8 cellular contexts compared by ENCODE assay signal in genomic region chr1:37946703-37947360, GRCh38. TPM values are rescaled to one million over a fixed set of nuclear protein-coding genes. Genes with fewer than 3 reads are reported as not detected.
DNase-seq lines count a peak whose midpoint lies in the region; ATAC-seq, FAIRE-seq and TF ChIP-seq lines count a peak whose summit lies in the region.

INPP5B (minus strand) TSS chr1:37947053; CDS start chr1:37946308, 745 bp downstream.

- FAIRE-seq in kidney (lab: Jason Lieb, UNC), result no peak

- H3K4me1 ChIP-seq in kidney (ENCODE audit: control insufficient read depth in 1 of 2, insufficient read depth in 1 of 2, low read depth in 1 of 2, low read length in 2 of 2), result peaks cover 9 to 11% of the 10 kb centered on the region in 2 donors

- peak within 1 kb of the TSS; percentile 89 to 98 for H3K27ac ChIP-seq in kidney (ENCODE audit: low read depth in 2 of 2, low read length in 2 of 2)

- H3K9ac ChIP-seq in kidney (ENCODE audit: low read length in 2 of 2), result peak within 1 kb of the TSS; percentile 96 to 100

- intact Hi-C loops in kidney (cut with DNase I), result no loop called here

- H3K9me3 ChIP-seq in kidney (ENCODE audit: control insufficient read depth in 1 of 2, low read length in 2 of 2), result no peaks in the 10 kb centered on the region

- H3K36me3 ChIP-seq in kidney (ENCODE audit: control insufficient read depth in 1 of 2, insufficient read depth in 2 of 2, low read length in 2 of 2), result peaks cover 0 to 4% of the 10 kb centered on the region in 2 donors

- DNase-seq in D341Med (ENCODE audit: low spot score) (peak; percentile 93), Kasumi-1 (lab: John Stamatoyannopoulos, UW) (peak; percentile 75 to 79), cerebellar cortex (ENCODE audit: low spot score) (peak; percentile 96), kidney (peak; percentile 95)
- DNase-seq in activated CD4-positive, CD25-positive, alpha-beta regulatory T cell treated with anti-CD3 and anti-CD28 coated beads, Interleukin-2, amount 50 U/mL, for 16 hours (ENCODE audit: low read depth, low spot score), result peak; percentile 24
- DNase-seq in stimulated activated CD4-positive, alpha-beta T cell treated with anti-CD3 and anti-CD28 coated beads, Interleukin-12 subunit alpha, Interleukin-12 subunit beta, amount 100 ng/mL, for 4 hours, result peak; percentile 68

- TF ChIP-seq CTCF in kidney (IDR thresholded peaks at IDR 0.05; ENCODE audit: borderline replicate concordance, extremely low read depth, insufficient read depth), result peak; percentile 11

- H3K4me3 ChIP-seq in kidney (ENCODE audit: low read length in 2 of 2), result peak within 1 kb of the TSS; percentile 99 to 100

- ATAC-seq in GM21526 (IDR thresholded peaks at IDR 0.05; ENCODE audit: low FRiP score, unreplicated experiment) (peak; percentile 70), GM18858 (IDR thresholded peaks at IDR 0.05; ENCODE audit: unreplicated experiment) (no peak)

RNA-seq across cellular contexts. Expression of gene INPP5B, which starts in this region (rescaled TPM):
- total RNA-seq in kidney, result 32.9 TPM
- 8.4 TPM for polyA plus RNA-seq in kidney (ENCODE audit: insufficient read depth, low read depth, low replicate concordance)

Comparison
In these comparisons a context has a peak if more than half of its experiments do, and no peak if none do; other contexts are left out.
1. DNase-seq: peak in every context shown above with its lines; median percentile 96 in cerebellar cortex; 95 in kidney; 93 in D341Med; 77 in Kasumi-1; 68 in stimulated activated CD4-positive, alpha-beta T cell treated with anti-CD3 and anti-CD28 coated beads, Interleukin-12 subunit alpha, Interleukin-12 subunit beta, amount 100 ng/mL, for 4 hours; 24 in activated CD4-positive, CD25-positive, alpha-beta regulatory T cell treated with anti-CD3 and anti-CD28 coated beads, Interleukin-2, amount 50 U/mL, for 16 hours.